Comparison of ENCODE assay signal across 3 cellular contexts in the genomic region with DNA sequence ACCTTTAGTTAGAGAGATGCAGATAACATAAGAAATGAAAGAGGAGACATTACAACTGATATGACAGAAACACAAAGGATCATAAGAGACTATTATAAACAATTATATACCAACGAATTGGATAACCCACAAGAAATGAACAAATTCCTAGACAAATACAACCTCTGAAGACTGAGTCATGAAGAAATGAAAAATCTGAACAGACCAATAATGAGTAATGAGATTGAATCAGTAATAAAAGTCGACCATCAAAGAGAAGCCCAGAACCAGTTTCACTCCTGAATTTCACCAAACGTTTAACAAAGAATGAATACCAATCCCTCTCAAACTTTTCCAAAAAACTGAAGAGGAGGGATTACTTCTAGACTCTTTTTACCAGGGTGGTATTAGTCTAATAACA. TPM values are rescaled to one million over a fixed set of nuclear protein-coding genes. Genes with fewer than 3 reads are reported as not detected.
"Had no signal": no experiment of that assay in that cellular context is flagged by ENCODE, and none has a peak within 500 bp of the region (broad histone marks: within the 10 kb centered on the region; RNA-seq: fewer than 3 reads in every experiment).

No MANE protein-coding gene starts in this region.

- ATAC-seq: GM12878 had no signal

- H3K4me3 ChIP-seq: GM12878 had no signal

- DNase-seq: GDM1, GF-D8 had no signal

RNA-seq across cellular contexts. Expression of a gene that starts 50.5 kb away (rescaled TPM):
- total RNA-seq: GM12878 had no signal
